24 cellular contexts compared by ENCODE assay signal in the genomic region with DNA sequence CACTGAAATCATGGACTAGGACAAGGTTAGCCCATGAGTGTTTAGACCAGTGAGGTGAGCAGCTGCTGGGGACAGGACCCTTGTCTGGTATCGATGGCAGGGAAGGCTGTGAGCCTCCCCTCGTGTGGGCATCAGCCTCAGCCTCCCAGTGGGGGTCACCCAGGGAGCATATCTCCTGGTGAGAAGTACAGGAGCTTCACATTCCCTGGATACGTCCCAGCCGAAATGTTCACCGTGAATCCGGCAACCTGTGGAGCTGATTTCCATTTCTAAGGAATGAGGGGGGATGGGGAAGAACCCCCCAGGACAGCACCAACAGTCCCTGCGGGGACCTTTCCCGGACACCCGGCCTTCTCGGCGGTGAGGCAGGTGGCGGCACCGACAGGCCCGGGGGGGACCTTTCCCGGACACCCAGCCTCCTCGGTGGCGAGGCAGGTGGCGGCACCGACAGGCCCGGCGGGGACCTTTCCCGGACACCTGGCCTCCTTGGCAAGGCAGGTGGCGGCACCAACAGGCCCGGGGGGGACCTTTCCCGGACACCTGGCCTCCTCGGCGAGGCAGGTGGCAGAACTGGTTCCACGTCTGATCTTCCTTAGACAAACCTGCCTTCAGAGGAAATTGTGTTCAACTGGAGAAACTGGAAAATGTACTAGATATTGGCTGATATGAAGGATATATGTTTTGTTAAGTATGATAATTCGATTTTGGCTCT. TPM values are rescaled to one million over a fixed set of nuclear protein-coding genes. Genes with fewer than 3 reads are reported as not detected.
DNase-seq lines count a peak whose midpoint lies in the region; FAIRE-seq and TF ChIP-seq lines count a peak whose summit lies in the region.
"Had no signal": no experiment of that assay in that cellular context is flagged by ENCODE, and none has a peak within 500 bp of the region (broad histone marks: within the 10 kb centered on the region; RNA-seq: fewer than 3 reads in every experiment).

No MANE protein-coding gene starts in this region.

- TF ChIP-seq CTCF in astrocyte (IDR thresholded peaks at IDR 0.05; ENCODE audit: insufficient read depth, low read depth, low read length) (no peak), tibial nerve (IDR thresholded peaks at IDR 0.05) (no peak)

- H3K4me2 ChIP-seq in astrocyte (ENCODE audit: low read length) (no peak overlapping the region), neuronal stem cell (ENCODE audit: insufficient read depth, low read length, poor library complexity, severe bottlenecking) (no peak overlapping the region)
- H3K4me2 ChIP-seq: A549, hepatocyte had no signal

- no peak overlapping the region for H3K23ac ChIP-seq in neuronal stem cell (ENCODE audit: low read depth, low read length, poor library complexity)

- peak overlapping the region; percentile 24 for H2BK5ac ChIP-seq in neuronal stem cell (ENCODE audit: low read length)

- H3K27ac ChIP-seq in astrocyte (ENCODE audit: low read depth, low read length) (no peak overlapping the region), neuronal stem cell (replicated peaks; ENCODE audit: low read length) (no peak overlapping the region), tibial nerve (no peak overlapping the region)
- H3K27ac ChIP-seq: A549, hepatocyte had no signal

- H3K36me3 Mint-ChIP-seq in astrocyte (ENCODE audit: low read depth, unreplicated experiment): peaks cover 2% of the 10 kb centered on the region

- H3K4me1 Mint-ChIP-seq in astrocyte (ENCODE audit: low read depth, unreplicated experiment): peaks cover 6% of the 10 kb centered on the region

- no peak overlapping the region for H3K4ac ChIP-seq in neuronal stem cell (ENCODE audit: low read length)

- peak overlapping the region; percentile 12 for H3K14ac ChIP-seq in neuronal stem cell (ENCODE audit: low read length)

- H2AFZ ChIP-seq in astrocyte (ENCODE audit: low read depth, low read length): no peak overlapping the region
- H2AFZ ChIP-seq in neuronal stem cell (ENCODE audit: low read length): no peak overlapping the region
- H2AFZ ChIP-seq: hepatocyte had no signal

- no peaks in the 10 kb centered on the region for H3K9me3 ChIP-seq in astrocyte (ENCODE audit: insufficient read depth, low read depth, low read length)
- no peaks in the 10 kb centered on the region for H3K9me3 ChIP-seq in neuronal stem cell (replicated peaks in 1 of 2; ENCODE audit: control insufficient read depth in 2 of 2, insufficient read depth in 1 of 2, low read depth in 1 of 2, low read length in 2 of 2)
- H3K9me3 ChIP-seq in tibial nerve: no peaks in the 10 kb centered on the region
- H3K9me3 ChIP-seq: A549 had no signal

- H3K36me3 ChIP-seq in astrocyte (ENCODE audit: insufficient read depth, low read length): no peaks in the 10 kb centered on the region
- no peaks in the 10 kb centered on the region for H3K36me3 ChIP-seq in neuronal stem cell (replicated peaks in 1 of 2; ENCODE audit: control insufficient read depth in 2 of 2, insufficient read depth in 2 of 2, low read length in 2 of 2)
- peaks cover 0 to 9% (median 0%) of the 10 kb centered on the region in 3 donors for H3K36me3 ChIP-seq in tibial nerve

- 100% methylated on average over 1 of the region's 29 CpGs; no CpG with 5 or more reads in 1 of the 2 donors for WGBS in neuronal stem cell (ENCODE audit: extremely low coverage in 2 of 2, insufficient read length in 2 of 2, insufficient replicate concordance in 1 of 2), 2 donors
- WGBS in tibial nerve, 2 donors: 91% methylated on average over 29 of the region's 29 CpGs

- H3K79me2 ChIP-seq in astrocyte (ENCODE audit: insufficient read depth, low read length): no peaks in the 10 kb centered on the region
- H3K79me2 ChIP-seq: hepatocyte had no signal

- H4K8ac ChIP-seq in neuronal stem cell (ENCODE audit: low read depth, low read length): no peak overlapping the region

- no peak overlapping the region for H3K18ac ChIP-seq in neuronal stem cell (ENCODE audit: low read length)

- H3K27me3 ChIP-seq in astrocyte (ENCODE audit: insufficient read depth, low read length) (no peaks in the 10 kb centered on the region), neuronal stem cell (ENCODE audit: control insufficient read depth in 3 of 3, insufficient read depth in 3 of 3, low read depth in 1 of 3, low read length in 3 of 3) (peaks cover 0 to 5% (median 0%) of the 10 kb centered on the region in 3 experiments), tibial nerve (no peaks in the 10 kb centered on the region)
- H3K27me3 ChIP-seq: hepatocyte had no signal

- in situ Hi-C loops in G401 (cut with HindIII; ENCODE audit: low sequenced_read_pairs): no loop called here

- peaks cover 8% of the 10 kb centered on the region for H3K27me3 Mint-ChIP-seq in astrocyte (ENCODE audit: low read depth, unreplicated experiment)
- H3K27me3 Mint-ChIP-seq: effector memory CD8-positive, alpha-beta T cell had no signal

- no peak for TF ChIP-seq POLR2A in tibial nerve (IDR thresholded peaks at IDR 0.05)

- no peak overlapping the region for H3K4me3 ChIP-seq in astrocyte (ENCODE audit: insufficient read depth, low read depth, low read length)
- H3K4me3 ChIP-seq in neuronal stem cell (ENCODE audit: low read length in 2 of 2): no peak overlapping the region
- no peak overlapping the region for H3K4me3 ChIP-seq in tibial nerve
- H3K4me3 ChIP-seq: A549, hepatocyte, skin epidermis had no signal

- no peak overlapping the region for H4K91ac ChIP-seq in neuronal stem cell (ENCODE audit: low read depth, low read length, poor library complexity)

- peak overlapping the region; percentile 16 for H2BK12ac ChIP-seq in neuronal stem cell (ENCODE audit: low read length)

- FAIRE-seq in astrocyte (lab: Jason Lieb, UNC): no peak
- FAIRE-seq: A549, GM18507, H54, HepG2, keratinocyte had no signal

- peaks cover 3% of the 10 kb centered on the region for H3K79me1 ChIP-seq in neuronal stem cell (ENCODE audit: low read depth, low read length)

- H3K4me3 Mint-ChIP-seq in astrocyte (ENCODE audit: unreplicated experiment): no peak overlapping the region
- H3K4me3 Mint-ChIP-seq: effector memory CD8-positive, alpha-beta T cell; nephron had no signal

- no peak for TF ChIP-seq EP300 in tibial nerve (IDR thresholded peaks at IDR 0.05)

- H3K4me1 ChIP-seq in astrocyte (ENCODE audit: insufficient read depth, low read length) (no peaks in the 10 kb centered on the region), neuronal stem cell (ENCODE audit: control insufficient read depth in 2 of 2, insufficient read depth in 1 of 2, low read depth in 1 of 2, low read length in 2 of 2) (peaks cover 0 to 8% of the 10 kb centered on the region in 2 donors), tibial nerve (no peaks in the 10 kb centered on the region)
- H3K4me1 ChIP-seq: A549 had no signal

- no peak overlapping the region for H2BK120ac ChIP-seq in neuronal stem cell (ENCODE audit: low read depth, low read length)

- H2AK5ac ChIP-seq in neuronal stem cell (ENCODE audit: low read depth, low read length): no peak overlapping the region

- peaks cover 5% of the 10 kb centered on the region for H3K9me3 Mint-ChIP-seq in astrocyte (ENCODE audit: unreplicated experiment)
- H3K9me3 Mint-ChIP-seq: effector memory CD8-positive, alpha-beta T cell had no signal

- DNase-seq in NCI-H748 (lab: John Stamatoyannopoulos, UW; ENCODE audit: unreplicated experiment) (peak; percentile 29), NCI-H748 treated with DMSO at 0.1 percent for 48 hours (lab: John Stamatoyannopoulos, UW) (no peak), G401 (ENCODE audit: low spot score) (peak; percentile 68), astrocyte (ENCODE audit: low read depth) (no peak), neuronal stem cell (ENCODE audit: low spot score) (no peak), tibial nerve (ENCODE audit: low spot score in 2 of 2) (no peak), NCI-H524 treated with DMSO at 0.1 percent for 48 hours (lab: John Stamatoyannopoulos, UW) (no peak), NCI-H526 (lab: John Stamatoyannopoulos, UW) (no peak)
- DNase-seq: activated naive CD4-positive, alpha-beta T cell treated with Interleukin-2 at 50 U/mL for 16 hours; DMS79; effector memory CD8-positive, alpha-beta T cell; NCI-H146; stimulated activated CD8-positive, alpha-beta memory T cell treated with anti-CD3 and anti-CD28 coated beads, Interleukin-4, amount 100 ng/mL, for 48 hours had no signal

- H3K9ac ChIP-seq in astrocyte (ENCODE audit: low read length) (no peak overlapping the region), neuronal stem cell (ENCODE audit: low read depth, low read length, poor library complexity) (no peak overlapping the region)

- no peak overlapping the region for H2BK15ac ChIP-seq in neuronal stem cell (ENCODE audit: low read length)

- H3K27ac Mint-ChIP-seq in astrocyte (ENCODE audit: unreplicated experiment): peak overlapping the region; percentile 12
- H3K27ac Mint-ChIP-seq: effector memory CD8-positive, alpha-beta T cell had no signal

- H4K20me1 ChIP-seq in astrocyte (ENCODE audit: insufficient read depth, low read length): peaks cover 3% of the 10 kb centered on the region

RNA-seq across cellular contexts. Expression of a gene that starts 21.2 kb away (rescaled TPM):
- total RNA-seq in G401 (2014; rRNA removed; shearing (Covaris generic)): not detected in 2 replicates
- total RNA-seq in astrocyte (not detected in 2 replicates), tibial nerve (not detected)
- polyA plus RNA-seq in neuronal stem cell (2013, experiment 1 of 2): not detected
- not detected for polyA plus RNA-seq in neuronal stem cell (2013, experiment 2 of 2)
- total RNA-seq: hepatocyte, HepG2, M059J, mesenteric fat pad, RPMI7951 had no signal
- polyA plus RNA-seq: A549, hepatocyte, HepG2, keratinocyte had no signal

RNA-seq across cellular contexts. Expression of a gene that starts 32.0 kb away (rescaled TPM):
- 0.62 TPM in 1 of 2 replicates, not detected in the other for total RNA-seq in G401 (2014; rRNA removed; shearing (Covaris generic))
- total RNA-seq in astrocyte: not detected in 2 replicates
- not detected for polyA plus RNA-seq in neuronal stem cell (2013, experiment 1 of 2)
- not detected for polyA plus RNA-seq in neuronal stem cell (2013, experiment 2 of 2)
- under 1 TPM in 3 of 4 donors, not detected in 1; 0.22 to 0.60 (median 0.42) TPM for total RNA-seq in tibial nerve
- total RNA-seq: hepatocyte, HepG2, M059J, RPMI7951 had no signal
- polyA plus RNA-seq: A549, keratinocyte had no signal

Comparison
In these comparisons a context has a peak if more than half of its experiments do, and no peak if none do; other contexts are left out.
1. DNase-seq: peak in NCI-H748 (single experiment) and G401 (single experiment); none in NCI-H748 treated with DMSO at 0.1 percent for 48 hours (single experiment), astrocyte (single experiment), neuronal stem cell (single experiment), tibial nerve (0 of 2), NCI-H524 treated with DMSO at 0.1 percent for 48 hours (single experiment) and NCI-H526 (0 of 2).